In the genomic region with DNA sequence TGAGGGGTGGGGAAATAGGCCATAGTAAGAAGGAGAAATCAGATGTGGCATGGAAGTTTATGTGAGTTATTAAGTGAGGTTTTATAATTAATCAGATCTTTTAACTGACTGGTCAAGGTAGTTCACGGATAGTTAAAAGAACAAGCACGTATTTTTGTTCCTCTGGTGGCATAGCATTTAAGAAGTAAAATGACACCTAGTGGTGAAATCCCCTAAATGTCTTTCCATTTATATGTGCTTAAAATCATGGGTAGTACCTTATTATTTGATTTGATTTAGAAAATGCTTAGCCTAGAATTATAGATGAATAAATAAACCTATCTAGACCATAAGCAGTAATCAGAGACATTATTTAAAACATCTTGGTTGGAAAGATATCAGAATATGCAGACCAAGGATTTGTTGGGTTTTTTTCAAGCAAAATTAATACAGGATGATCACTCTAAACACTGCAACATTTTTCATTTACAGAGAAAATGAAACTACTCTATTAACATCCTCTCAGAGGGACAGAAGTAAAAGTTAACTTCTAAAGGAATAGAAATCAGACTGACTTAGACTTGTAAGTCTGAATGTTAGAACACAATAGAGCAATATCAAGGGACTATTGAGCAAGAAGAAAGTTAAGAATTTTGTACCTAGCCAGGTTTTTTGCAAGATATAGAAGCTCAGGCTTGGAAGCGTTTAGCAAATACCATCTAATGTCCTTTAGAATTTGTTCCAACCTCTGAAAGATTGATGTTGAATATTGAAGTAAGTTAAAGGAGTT, we compare ENCODE assay signal across 8 cellular contexts.
DNase-seq lines count a peak whose midpoint lies in the region; ATAC-seq, FAIRE-seq and TF ChIP-seq lines count a peak whose summit lies in the region.

No MANE protein-coding gene starts in this region.

- no peaks in the 10 kb centered on the region for H3K27me3 Mint-ChIP-seq in CD4-positive, alpha-beta T cell
- no peaks in the 10 kb centered on the region for H3K27me3 Mint-ChIP-seq in T-helper 2 cell treated with Interferon-gamma antibody and Interleukin-4, amounts not matched to agents 5 μg/mL and 100 μg/mL, for 36 hours (ENCODE audit: low read depth)

- H3K36me3 ChIP-seq in SK-N-SH (replicated peaks in 1 of 2; ENCODE audit: control insufficient read depth in 1 of 2, insufficient read depth in 2 of 2, low read length in 1 of 2) (peaks cover 10 to 40% of the 10 kb centered on the region in 2 experiments), fibroblast of lung (ENCODE audit: control insufficient read depth, insufficient read depth, low read length) (peaks cover 4% of the 10 kb centered on the region), pancreas (no peaks in the 10 kb centered on the region)

- no peak overlapping the region for H3K4me2 ChIP-seq in SK-N-SH
- H3K4me2 ChIP-seq in fibroblast of lung (ENCODE audit: extremely low read depth, insufficient read depth, low read length): peak overlapping the region; percentile 15

- peak; percentile 75 for FAIRE-seq in pancreas (lab: Jason Lieb, UNC)

- POLR2A ChIA-PET in CD4-positive, alpha-beta T cell (lab: Charles Lee): no interaction called here
- POLR2A ChIA-PET in SK-N-SH (lab: Yijun Ruan, JAX): no interaction called here

- H3K79me2 ChIP-seq in SK-N-SH (ENCODE audit: insufficient read depth) (peaks cover 29% of the 10 kb centered on the region), fibroblast of lung (ENCODE audit: control insufficient read depth, insufficient read depth, low read length) (no peaks in the 10 kb centered on the region)

- no peak for TF ChIP-seq EP300 in SK-N-SH (IDR thresholded peaks at IDR 0.05; ENCODE audit: borderline replicate concordance in 1 of 2, low read depth in 1 of 2, low read length in 1 of 2)

- no peaks in the 10 kb centered on the region for H3K27me3 ChIP-seq in CD4-positive, alpha-beta T cell (ENCODE audit: control insufficient read depth, insufficient read depth, low read length)
- H3K27me3 ChIP-seq in SK-N-SH (ENCODE audit: insufficient read depth) (no peaks in the 10 kb centered on the region), fibroblast of lung (ENCODE audit: control insufficient read depth, insufficient read depth, low read length) (no peaks in the 10 kb centered on the region), pancreas (no peaks in the 10 kb centered on the region)

- CTCF ChIA-PET in CD4-positive, alpha-beta T cell (lab: Charles Lee): no interaction called here
- CTCF ChIA-PET in SK-N-SH (lab: Yijun Ruan, JAX): interaction anchor here (0.8 to 1.4 kb wide), 4 partner anchors 19 to 427 kb away, joined by 3 to 4 read pairs (median 3); no protein-coding TSS in a partner anchor

- WGBS in SK-N-SH (ENCODE audit: low lambda C conversion rate): 67% methylated on average over 3 of the region's 3 CpGs
- WGBS in pancreas, 2 donors: 22 to 26% methylated on average over 3 of the region's 3 CpGs

- H3K4me3 ChIP-seq in SK-N-SH (ENCODE audit: low read depth in 2 of 2, low read length in 1 of 2) (no peak overlapping the region; a peak in 1 of 4 replicates), fibroblast of lung (replicated peaks in 1 of 4; ENCODE audit: control extremely low read depth in 1 of 4, insufficient read depth in 1 of 4, low read depth in 3 of 4, low read length in 4 of 4) (no peak overlapping the region), pancreas (no peak overlapping the region)

- H3K4me1 Mint-ChIP-seq in CD4-positive, alpha-beta T cell (ENCODE audit: low read depth): peaks cover 27% of the 10 kb centered on the region
- H3K4me1 Mint-ChIP-seq in T-helper 2 cell treated with Interferon-gamma antibody and Interleukin-4, amounts not matched to agents 5 μg/mL and 100 μg/mL, for 36 hours (ENCODE audit: low read depth): peaks cover 25% of the 10 kb centered on the region

- ATAC-seq in CD4-positive, alpha-beta T cell (ENCODE audit: poor library complexity): no peak
- peak; percentile 61 for ATAC-seq in GM18873 (IDR thresholded peaks at IDR 0.05; ENCODE audit: low FRiP score, unreplicated experiment)
- ATAC-seq in HG03571 (IDR thresholded peaks at IDR 0.05; ENCODE audit: unreplicated experiment): peak; percentile 55
- peak in 3 of 4 donors; percentile 75 to 78 (median 77) for ATAC-seq in pancreas

- H4K20me1 ChIP-seq in SK-N-SH (ENCODE audit: insufficient read depth) (no peaks in the 10 kb centered on the region), fibroblast of lung (ENCODE audit: control insufficient read depth, extremely low read depth, insufficient read depth, low read length) (peaks cover 3% of the 10 kb centered on the region)

- no peaks in the 10 kb centered on the region for H3K9me3 Mint-ChIP-seq in CD4-positive, alpha-beta T cell
- peaks cover 3% of the 10 kb centered on the region for H3K9me3 Mint-ChIP-seq in T-helper 2 cell treated with Interferon-gamma antibody and Interleukin-4, amounts not matched to agents 5 μg/mL and 100 μg/mL, for 36 hours

- H3K27ac Mint-ChIP-seq in CD4-positive, alpha-beta T cell: peak overlapping the region; percentile 2
- H3K27ac Mint-ChIP-seq in T-helper 2 cell treated with Interferon-gamma antibody and Interleukin-4, amounts not matched to agents 5 μg/mL and 100 μg/mL, for 36 hours: no peak overlapping the region

- peaks cover 42% of the 10 kb centered on the region for H3K36me3 Mint-ChIP-seq in CD4-positive, alpha-beta T cell (ENCODE audit: low read depth)
- peaks cover 24% of the 10 kb centered on the region for H3K36me3 Mint-ChIP-seq in T-helper 2 cell treated with Interferon-gamma antibody and Interleukin-4, amounts not matched to agents 5 μg/mL and 100 μg/mL, for 36 hours (ENCODE audit: low read depth)

- H2AFZ ChIP-seq in SK-N-SH (ENCODE audit: low read depth): no peak overlapping the region; the same call in 1 of the 2 replicates
- H2AFZ ChIP-seq in fibroblast of lung (ENCODE audit: low read length): no peak overlapping the region

- H3F3A ChIP-seq in SK-N-SH (replicated peaks; ENCODE audit: insufficient read depth): peaks cover 25% of the 10 kb centered on the region

- peak; percentile 77 for TF ChIP-seq CTCF in CD4-positive, alpha-beta T cell (IDR thresholded peaks at IDR 0.05)
- peak; percentile 62 for TF ChIP-seq CTCF in SK-N-SH (IDR thresholded peaks at IDR 0.05)
- TF ChIP-seq CTCF in fibroblast of lung (conservative IDR thresholded peaks at IDR 0.05 in 1 of 2, IDR thresholded peaks at IDR 0.05 in 1 of 2; ENCODE audit: low read depth in 1 of 2, low read length in 2 of 2): peak in 1 of 2 donors; percentile 50
- TF ChIP-seq CTCF in pancreas (IDR thresholded peaks at IDR 0.05): peak in 3 of 4 donors; percentile 28 to 35 (median 32)

- TF ChIP-seq RAD21 in SK-N-SH (IDR thresholded peaks at IDR 0.05; ENCODE audit: low read length): peak; percentile 68

- H3K27ac ChIP-seq in CD4-positive, alpha-beta T cell (ENCODE audit: low read depth, low read length): no peak overlapping the region
- H3K27ac ChIP-seq in SK-N-SH (ENCODE audit: low read depth in 2 of 2, low read length in 1 of 2) (peak overlapping the region in 1 of 2 experiments; percentile 8; a peak in 1 of 4 replicates), fibroblast of lung (ENCODE audit: insufficient read depth, low read length) (no peak overlapping the region), pancreas (no peak overlapping the region)

- H3K9me3 ChIP-seq in CD4-positive, alpha-beta T cell (ENCODE audit: control insufficient read depth, low read length): no peaks in the 10 kb centered on the region
- H3K9me3 ChIP-seq in SK-N-SH (no peaks in the 10 kb centered on the region), fibroblast of lung (ENCODE audit: control insufficient read depth, insufficient read depth, low read depth, low read length) (no peaks in the 10 kb centered on the region), pancreas (no peaks in the 10 kb centered on the region)

- H3K9ac ChIP-seq in SK-N-SH (no peak overlapping the region), fibroblast of lung (ENCODE audit: insufficient read depth, low read length) (no peak overlapping the region)

- H3K9me2 ChIP-seq in SK-N-SH: no peaks in the 10 kb centered on the region

- no peak for DNase-seq in CD4-positive, alpha-beta T cell
- DNase-seq in SK-N-SH (peak; percentile 43), fibroblast of lung (ENCODE audit: low read depth in 2 of 2) (peak; percentile 57 to 82), pancreas (no peak)
- DNase-seq in activated CD4-positive, alpha-beta T cell treated with anti-CD3 and anti-CD28 coated beads for 48 hours: no peak
- DNase-seq in T-helper 2 cell treated with Interferon-gamma antibody and Interleukin-4, amounts not matched to agents 5 μg/mL and 100 μg/mL, for 36 hours (ENCODE audit: low spot score): no peak

- H3K4me3 Mint-ChIP-seq in CD4-positive, alpha-beta T cell: no peak overlapping the region
- H3K4me3 Mint-ChIP-seq in T-helper 2 cell treated with Interferon-gamma antibody and Interleukin-4, amounts not matched to agents 5 μg/mL and 100 μg/mL, for 36 hours: no peak overlapping the region

- H3K4me1 ChIP-seq in SK-N-SH (ENCODE audit: control insufficient read depth in 1 of 2, insufficient read depth in 2 of 2, low read depth in 1 of 2, low read length in 1 of 2): no peaks in the 10 kb centered on the region; a peak in 2 of 4 replicates
- H3K4me1 ChIP-seq in fibroblast of lung (ENCODE audit: control insufficient read depth, extremely low read depth, insufficient read depth, low read length): peaks cover 6% of the 10 kb centered on the region
- peaks cover 11 to 28% (median 18%) of the 10 kb centered on the region in 3 donors for H3K4me1 ChIP-seq in pancreas

- intact Hi-C loops in CD4-positive, alpha-beta T cell (cut with DNase I, micrococcal nuclease): loop anchor here in 1 of 2 experiments (1.0 to 5.0 kb wide), 2 partner anchors 383 to 428 kb away; no protein-coding TSS in a partner anchor
- intact Hi-C loops in pancreas (cut with DNase I): loop anchor here in 2 of 3 donors (5.0 to 10.0 kb wide), 2 partner anchors 428 to 430 kb away; no protein-coding TSS in a partner anchor

TF ChIP-seq in SK-N-SH, 30 proteins besides CTCF, POLR2A, EP300 and RAD21:
- TF ChIP-seq TAF1 (IDR thresholded peaks at IDR 0.05; ENCODE audit: borderline replicate concordance, low read depth, low read length) (no peak), SMC3 (IDR thresholded peaks at IDR 0.05; ENCODE audit: low read depth, low read length) (peak; percentile 36)
TF ChIP-seq in SK-N-SH: peak in this region for 1.

Comparison
In these comparisons a context has a peak if more than half of its experiments do, and no peak if none do; other contexts are left out.
1. DNase-seq: peak in SK-N-SH (single experiment) and fibroblast of lung (2 of 2); none in CD4-positive, alpha-beta T cell (0 of 10), pancreas (0 of 6), activated CD4-positive, alpha-beta T cell treated with anti-CD3 and anti-CD28 coated beads for 48 hours (single experiment) and T-helper 2 cell treated with Interferon-gamma antibody and Interleukin-4, amounts not matched to agents 5 μg/mL and 100 μg/mL, for 36 hours (single experiment).